In genomic region chr5:41433552-41434181, GRCh38 we compare ENCODE assay signal across 12 cellular contexts.
DNase-seq lines count a peak whose midpoint lies in the region; ATAC-seq, FAIRE-seq and TF ChIP-seq lines count a peak whose summit lies in the region.
"Had no signal": no experiment of that assay in that cellular context is flagged by ENCODE, and none has a peak within 500 bp of the region (broad histone marks: within the 10 kb centered on the region; RNA-seq: fewer than 3 reads in every experiment).

No MANE protein-coding gene starts in this region.

- in situ Hi-C loops in HepG2 (cut with HindIII; ENCODE audit: extremely low pct_ligation_motif_present, low pct_unique_long_range_greater_than_20kb), result no loop called here

- H3K4me2 ChIP-seq in HepG2 (ENCODE audit: low read depth, low read length), result no peak overlapping the region

- peaks cover 0 to 5% of the 10 kb centered on the region in 2 donors for H3K4me1 ChIP-seq in adrenal gland (replicated peaks in 1 of 2)
- H3K4me1 ChIP-seq in HepG2 (ENCODE audit: insufficient read depth, low read length), result no peaks in the 10 kb centered on the region
- H3K4me1 ChIP-seq in Peyer's patch, result no peaks in the 10 kb centered on the region
- H3K4me1 ChIP-seq in suprapubic skin, result no peaks in the 10 kb centered on the region

- no peak overlapping the region for H2AFZ ChIP-seq in HepG2 (ENCODE audit: low read length)

- H3K27me3 ChIP-seq in adrenal gland (no peaks in the 10 kb centered on the region), HepG2 (ENCODE audit: control insufficient read depth in 1 of 2, insufficient read depth in 2 of 2, low read length in 2 of 2) (no peaks in the 10 kb centered on the region), Peyer's patch (no peaks in the 10 kb centered on the region), suprapubic skin (no peaks in the 10 kb centered on the region)

- WGBS in adrenal gland, 4 donors, result 65 to 73% (median 67%) methylated on average over 4 of the region's 4 CpGs
- WGBS in HepG2 (ENCODE audit: low lambda C conversion rate), result 56% methylated on average over 4 of the region's 4 CpGs
- 60% methylated on average over 4 of the region's 4 CpGs for WGBS in suprapubic skin

- H3K36me3 ChIP-seq in adrenal gland (replicated peaks in 1 of 2) (no peaks in the 10 kb centered on the region), HepG2 (replicated peaks in 1 of 2; ENCODE audit: control insufficient read depth in 1 of 2, insufficient read depth in 2 of 2, low read length in 2 of 2) (no peaks in the 10 kb centered on the region), Peyer's patch (no peaks in the 10 kb centered on the region), suprapubic skin (no peaks in the 10 kb centered on the region)

- TF ChIP-seq POLR2A in adrenal gland (IDR thresholded peaks at IDR 0.05), result no peak
- TF ChIP-seq POLR2A in HepG2 (IDR thresholded peaks at IDR 0.05; ENCODE audit: insufficient read depth in 1 of 2, low read depth in 2 of 2, low read length in 2 of 2), result no peak
- no peak for TF ChIP-seq POLR2A in Peyer's patch (IDR thresholded peaks at IDR 0.05)
- no peak for TF ChIP-seq POLR2A in suprapubic skin (IDR thresholded peaks at IDR 0.05)

- POLR2A ChIA-PET in HepG2 (lab: Yijun Ruan, JAX), result no interaction called here

- H3K9me3 ChIP-seq in adrenal gland (replicated peaks in 1 of 3), result no peaks in the 10 kb centered on the region
- H3K9me3 ChIP-seq in HepG2 (ENCODE audit: low read length), result no peaks in the 10 kb centered on the region
- no peaks in the 10 kb centered on the region for H3K9me3 ChIP-seq in Peyer's patch
- no peaks in the 10 kb centered on the region for H3K9me3 ChIP-seq in suprapubic skin

- intact Hi-C loops in adrenal gland (cut with DNase I), result no loop called here
- intact Hi-C loops in HepG2 (cut with micrococcal nuclease; ENCODE audit: unreplicated experiment), result no loop called here

- TF ChIP-seq EP300 in HepG2 (IDR thresholded peaks at IDR 0.05; ENCODE audit: low read depth in 2 of 2, low read length in 2 of 2) (no peak), HepG2 (CRISPR knock-in tag; IDR thresholded peaks at IDR 0.05; ENCODE audit: borderline replicate concordance) (no peak), suprapubic skin (IDR thresholded peaks at IDR 0.05) (no peak)

- FAIRE-seq in HepG2 (lab: Jason Lieb, UNC), result no peak

- ATAC-seq in HG03342 (IDR thresholded peaks at IDR 0.05; ENCODE audit: unreplicated experiment) (peak; percentile 57), HepG2 (no peak), GM19324 (IDR thresholded peaks at IDR 0.05; ENCODE audit: low FRiP score, unreplicated experiment) (no peak)
- ATAC-seq: stimulated activated memory B cell treated with anti-CD40 and anti-IgM and Interleukin-4, amounts not matched to agents 10 μg/mL and 1 μg/mL and 100 μg/mL, for 72 hours had no signal

- BruUV-seq in HepG2 (replicated peaks; lab: Mats Ljungman, UMichigan), result no TSS peak

- H3K27ac ChIP-seq in adrenal gland (no peak overlapping the region), HepG2 (ENCODE audit: extremely low read length, insufficient read depth, low read length) (no peak overlapping the region), Peyer's patch (no peak overlapping the region), suprapubic skin (no peak overlapping the region)

- no peak overlapping the region for H3K4me3 ChIP-seq in adrenal gland
- H3K4me3 ChIP-seq in HepG2 (replicated peaks in 1 of 3; ENCODE audit: insufficient read depth in 1 of 3, low read depth in 2 of 3, low read length in 3 of 3), result no peak overlapping the region
- H3K4me3 ChIP-seq in Peyer's patch, result no peak overlapping the region
- H3K4me3 ChIP-seq in suprapubic skin, result no peak overlapping the region

- no peaks in the 10 kb centered on the region for H4K20me1 ChIP-seq in HepG2 (ENCODE audit: insufficient read depth, low read length)

- no peak for TF ChIP-seq RAD21 in HepG2 (CRISPR knock-in tag; IDR thresholded peaks at IDR 0.05)

- no peak overlapping the region for H3K9ac ChIP-seq in HepG2 (ENCODE audit: insufficient read depth, low read depth, low read length)

- CTCF ChIA-PET in HepG2 (lab: Yijun Ruan, JAX; ENCODE audit: low intra/inter-chr PET ratio, low total read pairs), result no interaction called here

- DNase-seq in DMS53 treated with DMSO at 0.1 percent for 48 hours (lab: John Stamatoyannopoulos, UW; ENCODE audit: unreplicated experiment) (peak; percentile 6), adrenal gland (peak in 1 of 7 donors; percentile 34), HepG2 (ENCODE audit: low spot score) (no peak), Peyer's patch (no peak), suprapubic skin (ENCODE audit: low spot score in 2 of 2) (no peak)
- DNase-seq in activated T-cell treated with anti-CD3 and anti-CD28 coated beads, Interleukin-2, amount 50 U/mL, for 48 hours, result no peak
- DNase-seq: activated CD4-positive, alpha-beta T cell treated with anti-CD3 and anti-CD28 coated beads for 4 hours; NK-92 treated with Interleukin-12 subunit alpha and Interleukin-12 subunit beta, amount 100 ng/mL, for 24 hours; retina had no signal

- H3K79me2 ChIP-seq in HepG2 (ENCODE audit: insufficient read depth, low read length), result no peaks in the 10 kb centered on the region

- TF ChIP-seq CTCF in adrenal gland (IDR thresholded peaks at IDR 0.05) (peak; percentile 22 to 45 (median 36)), HepG2 (CRISPR knock-in tag; IDR thresholded peaks at IDR 0.05) (0 out of 2 replicates have a peak, but pooled peaks have one; percentile 6), Peyer's patch (IDR thresholded peaks at IDR 0.05) (peak in 2 of 6 experiments; percentile 13 to 30), suprapubic skin (IDR thresholded peaks at IDR 0.05) (peak in 1 of 2 donors; percentile 6)

TF ChIP-seq in HepG2, 621 proteins besides CTCF, POLR2A, EP300 and RAD21:
- peak; percentile 47 for TF ChIP-seq CREB1 (IDR thresholded peaks at IDR 0.05)
- no peak for TF ChIP-seq CREB1 (CRISPR knock-in tag; IDR thresholded peaks at IDR 0.05)
- no peak for TF ChIP-seq BHLHE40 (IDR thresholded peaks at IDR 0.05; ENCODE audit: low read length)
- TF ChIP-seq STAG1 (CRISPR knock-in tag; IDR thresholded peaks at IDR 0.05), result peak; percentile 8; the same call in 1 of the 2 replicates
- peak; percentile 40; the same call in 1 of the 2 replicates for TF ChIP-seq TFAP4 (IDR thresholded peaks at IDR 0.05; ENCODE audit: borderline replicate concordance, low read depth)
